In genomic region chr17:19363460-19364035, GRCh38 we compare ENCODE assay signal across 11 cellular contexts. TPM values are rescaled to one million over a fixed set of nuclear protein-coding genes. Genes with fewer than 3 reads are reported as not detected.
DNase-seq lines count a peak whose midpoint lies in the region; ATAC-seq and TF ChIP-seq lines count a peak whose summit lies in the region.
"Had no signal": no experiment of that assay in that cellular context is flagged by ENCODE, and none has a peak within 500 bp of the region (broad histone marks: within the 10 kb centered on the region; RNA-seq: fewer than 3 reads in every experiment).

No MANE protein-coding gene starts in this region.

- H2AFZ ChIP-seq in mesenchymal stem cell (ENCODE audit: low read depth, low read length) = no peak overlapping the region

- H3K9me3 ChIP-seq in SK-N-MC (ENCODE audit: low read depth, low read length) = no peaks in the 10 kb centered on the region
- no peaks in the 10 kb centered on the region for H3K9me3 ChIP-seq in mesenchymal stem cell (ENCODE audit: control insufficient read depth, low read length)
- H3K9me3 ChIP-seq: prostate gland had no signal

- H2BK12ac ChIP-seq in mesenchymal stem cell (ENCODE audit: low read length in 2 of 2) = peak overlapping the region; percentile 17 to 56

- H3K18ac ChIP-seq in mesenchymal stem cell (ENCODE audit: low read depth in 1 of 2, low read length in 2 of 2) = peak overlapping the region in 1 of 2 experiments; percentile 44

- H3K23ac ChIP-seq in mesenchymal stem cell (ENCODE audit: low read length in 2 of 2) = no peak overlapping the region

- H3K79me1 ChIP-seq in mesenchymal stem cell (replicated peaks; ENCODE audit: low read length, poor library complexity, severe bottlenecking) = peaks cover 17% of the 10 kb centered on the region

- no peak overlapping the region for H2BK5ac ChIP-seq in mesenchymal stem cell (ENCODE audit: low read depth, low read length, poor library complexity, severe bottlenecking)

- no peak overlapping the region for H3K4me2 ChIP-seq in mesenchymal stem cell (ENCODE audit: low read length, poor library complexity, severe bottlenecking)

- H3K4me1 Mint-ChIP-seq in natural killer cell = peaks cover 29 to 38% of the 10 kb centered on the region in 2 donors
- peaks cover 16 to 21% of the 10 kb centered on the region in 2 donors for H3K4me1 Mint-ChIP-seq in natural killer cell treated with Interleukin-12 subunit alpha and Interleukin-12 subunit beta and Interleukin-15 and Interleukin-18, amount 100 ng/mL, for 72 hours (ENCODE audit: low read depth in 2 of 2)

- peaks cover 9% of the 10 kb centered on the region in 2 donors for H3K27me3 Mint-ChIP-seq in natural killer cell (ENCODE audit: low read depth in 2 of 2)
- peaks cover 0 to 6% of the 10 kb centered on the region in 2 donors for H3K27me3 Mint-ChIP-seq in natural killer cell treated with Interleukin-12 subunit alpha and Interleukin-12 subunit beta and Interleukin-15 and Interleukin-18, amount 100 ng/mL, for 72 hours

- H2AK5ac ChIP-seq in mesenchymal stem cell (ENCODE audit: low read length, severe bottlenecking) = no peak overlapping the region

- H3K4ac ChIP-seq in mesenchymal stem cell (ENCODE audit: low read depth in 1 of 2, low read length in 2 of 2) = no peak overlapping the region

- no peaks in the 10 kb centered on the region for H3K36me3 Mint-ChIP-seq in natural killer cell
- H3K36me3 Mint-ChIP-seq in natural killer cell treated with Interleukin-12 subunit alpha and Interleukin-12 subunit beta and Interleukin-15 and Interleukin-18, amount 100 ng/mL, for 72 hours = no peaks in the 10 kb centered on the region

- 77% methylated on average over 5 of the region's 6 CpGs for WGBS in mesenchymal stem cell

- peak overlapping the region; percentile 26 for H2BK15ac ChIP-seq in mesenchymal stem cell (ENCODE audit: low read depth, poor library complexity, severe bottlenecking)

- H3K9me3 Mint-ChIP-seq in natural killer cell = no peaks in the 10 kb centered on the region
- H3K9me3 Mint-ChIP-seq in natural killer cell treated with Interleukin-12 subunit alpha and Interleukin-12 subunit beta and Interleukin-15 and Interleukin-18, amount 100 ng/mL, for 72 hours = no peaks in the 10 kb centered on the region
- H3K9me3 Mint-ChIP-seq: effector memory CD8-positive, alpha-beta T cell had no signal

- H4K91ac ChIP-seq in mesenchymal stem cell (ENCODE audit: low read length) = no peak overlapping the region

- no peak overlapping the region for H4K8ac ChIP-seq in mesenchymal stem cell (ENCODE audit: low read length)

- H3K27ac ChIP-seq in SK-N-MC (no peak overlapping the region), mesenchymal stem cell (ENCODE audit: low read length, poor library complexity, severe bottlenecking) (no peak overlapping the region)

- intact Hi-C loops in natural killer cell (cut with micrococcal nuclease) = loop anchor here (2.0 to 10.0 kb wide), 2 partner anchors 281 to 403 kb away; partner anchors contain the start of gene ALDH3A2

- no peak for ATAC-seq in natural killer cell
- ATAC-seq in natural killer cell treated with Interleukin-12 subunit alpha and Interleukin-12 subunit beta and Interleukin-15 and Interleukin-18, amount 100 ng/mL, for 72 hours = no peak
- no peak for ATAC-seq in HG03432 (IDR thresholded peaks at IDR 0.05; ENCODE audit: unreplicated experiment)
- ATAC-seq in GM18520 (IDR thresholded peaks at IDR 0.05; ENCODE audit: unreplicated experiment) = no peak

- no peaks in the 10 kb centered on the region for H3K27me3 ChIP-seq in mesenchymal stem cell (ENCODE audit: control insufficient read depth in 1 of 2, insufficient read depth in 1 of 2, low read length in 2 of 2)

- no peak for TF ChIP-seq CTCF in natural killer cell (IDR thresholded peaks at IDR 0.05)

- no peak for DNase-seq in natural killer cell
- no peak for DNase-seq in natural killer cell treated with Interleukin-12 subunit alpha and Interleukin-12 subunit beta and Interleukin-15 and Interleukin-18, amount 100 ng/mL, for 72 hours (ENCODE audit: low spot score)
- DNase-seq in SK-N-MC (ENCODE audit: low read depth, low spot score) = no peak
- no peak for DNase-seq in mesenchymal stem cell
- DNase-seq in NCI-H2029 (lab: John Stamatoyannopoulos, UW) = no peak
- DNase-seq in COLO668 (lab: John Stamatoyannopoulos, UW; ENCODE audit: unreplicated experiment) = no peak

- no peak overlapping the region for H2BK120ac ChIP-seq in mesenchymal stem cell (ENCODE audit: low read depth, low read length)

- peak overlapping the region; percentile 89 for H3K4me3 Mint-ChIP-seq in natural killer cell
- H3K4me3 Mint-ChIP-seq in natural killer cell treated with Interleukin-12 subunit alpha and Interleukin-12 subunit beta and Interleukin-15 and Interleukin-18, amount 100 ng/mL, for 72 hours = no peak overlapping the region

- H3K9ac ChIP-seq in SK-N-MC (ENCODE audit: insufficient read length) (no peak overlapping the region), mesenchymal stem cell (ENCODE audit: low read length) (peak overlapping the region; percentile 89)

- H3K14ac ChIP-seq in mesenchymal stem cell (ENCODE audit: low read length in 2 of 2) = no peak overlapping the region

- no peaks in the 10 kb centered on the region for H3K36me3 ChIP-seq in SK-N-MC (ENCODE audit: insufficient read depth, low read length)
- H3K36me3 ChIP-seq in mesenchymal stem cell (ENCODE audit: control insufficient read depth in 1 of 2, insufficient read depth in 2 of 2, low read depth in 1 of 2, low read length in 2 of 2) = peaks cover under 1 to 17% of the 10 kb centered on the region in 2 experiments
- H3K36me3 ChIP-seq: prostate gland had no signal

- H3K4me1 ChIP-seq in mesenchymal stem cell (ENCODE audit: control insufficient read depth, insufficient read depth, low read depth, low read length) = peaks cover 18% of the 10 kb centered on the region
- H3K4me1 ChIP-seq: prostate gland had no signal

- peak overlapping the region; percentile 97 for H3K4me3 ChIP-seq in SK-N-MC
- peak overlapping the region in 1 of 2 experiments; percentile 90 for H3K4me3 ChIP-seq in mesenchymal stem cell (ENCODE audit: insufficient read depth in 1 of 2, low read depth in 1 of 2, low read length in 2 of 2)

- peak overlapping the region; percentile 27 to 79 for H3K27ac Mint-ChIP-seq in natural killer cell
- no peak overlapping the region for H3K27ac Mint-ChIP-seq in natural killer cell treated with Interleukin-12 subunit alpha and Interleukin-12 subunit beta and Interleukin-15 and Interleukin-18, amount 100 ng/mL, for 72 hours

RNA-seq across cellular contexts. Expression of gene B9D1, which starts 1.0 kb away (rescaled TPM):
- total RNA-seq in natural killer cell = 1 to 10 TPM; 3.1 to 7.5 (median 3.7) TPM
- 1 to 10 TPM; 2.2 to 4.9 TPM for total RNA-seq in natural killer cell treated with Interleukin-12 subunit alpha and Interleukin-12 subunit beta and Interleukin-15 and Interleukin-18, amount 100 ng/mL, for 72 hours
- 30.2 TPM for polyA plus RNA-seq in mesenchymal stem cell (2013, experiment 1 of 2)
- polyA plus RNA-seq in mesenchymal stem cell (2013, experiment 2 of 2) = 30.8 TPM

RNA-seq across cellular contexts. Expression of gene MAPK7, which starts 14.8 kb away (rescaled TPM):
- 10 to 100 TPM; 39.2 to 63.5 (median 54.1) TPM for total RNA-seq in natural killer cell
- total RNA-seq in natural killer cell treated with Interleukin-12 subunit alpha and Interleukin-12 subunit beta and Interleukin-15 and Interleukin-18, amount 100 ng/mL, for 72 hours = 10 to 100 TPM; 28.7 to 29.8 TPM
- 33.6 TPM for polyA plus RNA-seq in mesenchymal stem cell (2013, experiment 1 of 2)
- 30.7 TPM for polyA plus RNA-seq in mesenchymal stem cell (2013, experiment 2 of 2)

RNA-seq across cellular contexts. Expression of gene MFAP4, which starts 23.4 kb away (rescaled TPM):
- total RNA-seq in natural killer cell = not detected
- not detected for total RNA-seq in natural killer cell treated with Interleukin-12 subunit alpha and Interleukin-12 subunit beta and Interleukin-15 and Interleukin-18, amount 100 ng/mL, for 72 hours
- polyA plus RNA-seq in mesenchymal stem cell (2013, experiment 1 of 2) = 238 TPM
- 237 TPM for polyA plus RNA-seq in mesenchymal stem cell (2013, experiment 2 of 2)
- total RNA-seq: glomerular endothelial cell had no signal

RNA-seq across cellular contexts. Expression of gene RNF112, which starts 47.5 kb away (rescaled TPM):
- 1 to 10 TPM; 1.0 to 5.1 (median 5.0) TPM for total RNA-seq in natural killer cell
- total RNA-seq in natural killer cell treated with Interleukin-12 subunit alpha and Interleukin-12 subunit beta and Interleukin-15 and Interleukin-18, amount 100 ng/mL, for 72 hours = 1 to 10 TPM in 1 of 2 donors, under 1 TPM in 1; 0.14 to 1.1 TPM
- 0.08 TPM for polyA plus RNA-seq in mesenchymal stem cell (2013, experiment 1 of 2)
- polyA plus RNA-seq in mesenchymal stem cell (2013, experiment 2 of 2) = 0.08 TPM

Comparison
In these comparisons a context has a peak if more than half of its experiments do, and no peak if none do; other contexts are left out.
1. H3K27ac Mint-ChIP-seq: peak in natural killer cell (2 of 2); none in natural killer cell treated with Interleukin-12 subunit alpha and Interleukin-12 subunit beta and Interleukin-15 and Interleukin-18, amount 100 ng/mL, for 72 hours (0 of 2).